In genomic region chr18:76491436-76491800, GRCh38 we compare ENCODE assay signal across 8 cellular contexts. TPM values are rescaled to one million over a fixed set of nuclear protein-coding genes. Genes with fewer than 3 reads are reported as not detected.
DNase-seq lines count a peak whose midpoint lies in the region; ATAC-seq and TF ChIP-seq lines count a peak whose summit lies in the region.

No MANE protein-coding gene starts in this region.

- DNase-seq in NOMO-1 (lab: John Stamatoyannopoulos, UW; ENCODE audit: unreplicated experiment in 2 of 2) (peak; percentile 38 to 52), NOMO-1 treated with dmso at 0.1 percent for 144 hours (lab: John Stamatoyannopoulos, UW; ENCODE audit: unreplicated experiment) (no peak), NCI-H510A (lab: John Stamatoyannopoulos, UW) (peak; percentile 89), esophagus muscularis mucosa (ENCODE audit: extremely low spot score) (no peak), myocyte (ENCODE audit: low read depth) (peak; percentile 59), substantia nigra (lab: John Stamatoyannopoulos, UW) (peak in 27 of 49 donors; percentile 29 to 75 (median 54)), dedifferentiated amniotic fluid mesenchymal stem cell (ENCODE audit: extremely low spot score) (no peak)
- peak; percentile 63 to 65 for DNase-seq in activated T-cell treated with anti-CD3 and anti-CD28 coated beads, Interleukin-2, amount 50 U/mL, for 72 hours

- H3K4me1 ChIP-seq in esophagus muscularis mucosa, result peaks cover 16 to 62% (median 55%) of the 10 kb centered on the region in 4 donors

- TF ChIP-seq CTCF in esophagus muscularis mucosa (IDR thresholded peaks at IDR 0.05), result no peak

- H3K4me3 ChIP-seq in esophagus muscularis mucosa, result peak overlapping the region; percentile 71 to 89 (median 83)

- no peaks in the 10 kb centered on the region for H3K9me3 ChIP-seq in esophagus muscularis mucosa

- peak overlapping the region; percentile 95 to 100 for H3K4me3 Mint-ChIP-seq in activated T-cell treated with anti-CD3 and anti-CD28 coated beads, Interleukin-2, amount 50 U/mL, for 72 hours

- ATAC-seq in activated T-cell treated with anti-CD3 and anti-CD28 coated beads, Interleukin-2, amount 50 U/mL, for 72 hours (replicated peaks in 1 of 2), result peak; percentile 31 to 32

- H3K27me3 Mint-ChIP-seq in activated T-cell treated with anti-CD3 and anti-CD28 coated beads, Interleukin-2, amount 50 U/mL, for 72 hours (ENCODE audit: low read depth), result peaks cover 25% of the 10 kb centered on the region

- peaks cover 45% of the 10 kb centered on the region for H3K4me1 Mint-ChIP-seq in activated T-cell treated with anti-CD3 and anti-CD28 coated beads, Interleukin-2, amount 50 U/mL, for 72 hours (ENCODE audit: low read depth)

- intact Hi-C loops in esophagus muscularis mucosa (cut with DNase I), result loop anchor here (10.0 kb wide), 1 partner anchor 123 kb away; no protein-coding TSS in a partner anchor

- no peaks in the 10 kb centered on the region for H3K9me3 Mint-ChIP-seq in activated T-cell treated with anti-CD3 and anti-CD28 coated beads, Interleukin-2, amount 50 U/mL, for 72 hours

- WGBS in esophagus muscularis mucosa, result no CpG with 5 or more reads among the region's 37 CpGs

- no peak overlapping the region for H3K27ac Mint-ChIP-seq in activated T-cell treated with anti-CD3 and anti-CD28 coated beads, Interleukin-2, amount 50 U/mL, for 72 hours

- TF ChIP-seq POLR2A in esophagus muscularis mucosa (IDR thresholded peaks at IDR 0.05; ENCODE audit: low read depth), result no peak

- H3K27me3 ChIP-seq in esophagus muscularis mucosa, result no peaks in the 10 kb centered on the region

- H3K27ac ChIP-seq in esophagus muscularis mucosa (replicated peaks in 1 of 4), result peak overlapping the region; percentile 86 to 91 (median 90)
- no peak overlapping the region for H3K27ac ChIP-seq in substantia nigra (ENCODE audit: low read depth, low read length, poor library complexity, severe bottlenecking)

- H3K36me3 ChIP-seq in esophagus muscularis mucosa, result no peaks in the 10 kb centered on the region

- no peak for TF ChIP-seq EP300 in esophagus muscularis mucosa (IDR thresholded peaks at IDR 0.05)

- peaks cover 4 to 12% of the 10 kb centered on the region in 2 donors for H3K36me3 Mint-ChIP-seq in activated T-cell treated with anti-CD3 and anti-CD28 coated beads, Interleukin-2, amount 50 U/mL, for 72 hours (ENCODE audit: insufficient read depth in 2 of 2)

RNA-seq across cellular contexts. Expression of gene ZNF516, which starts 3.6 kb away (rescaled TPM):
- total RNA-seq in activated T-cell treated with anti-CD3 and anti-CD28 coated beads, Interleukin-2, amount 50 U/mL, for 72 hours, result 10 to 100 TPM; 13.2 to 13.9 TPM
- total RNA-seq in esophagus muscularis mucosa (10 to 100 TPM; 28.5 to 44.9 (median 35.8) TPM), myocyte (11.3 TPM in 2 replicates)
- 5.5 TPM for polyA plus RNA-seq in myocyte (2012)

Comparison
In these comparisons a context has a peak if more than half of its experiments do, and no peak if none do; other contexts are left out.
1. DNase-seq: peak in NOMO-1 (2 of 2), NCI-H510A (single experiment), activated T-cell treated with anti-CD3 and anti-CD28 coated beads, Interleukin-2, amount 50 U/mL, for 72 hours (2 of 2), myocyte (single experiment) and substantia nigra (27 of 49); none in NOMO-1 treated with dmso at 0.1 percent for 144 hours (single experiment), esophagus muscularis mucosa (single experiment) and dedifferentiated amniotic fluid mesenchymal stem cell (single experiment).